2 cellular contexts compared by ENCODE assay signal in the genomic region with DNA sequence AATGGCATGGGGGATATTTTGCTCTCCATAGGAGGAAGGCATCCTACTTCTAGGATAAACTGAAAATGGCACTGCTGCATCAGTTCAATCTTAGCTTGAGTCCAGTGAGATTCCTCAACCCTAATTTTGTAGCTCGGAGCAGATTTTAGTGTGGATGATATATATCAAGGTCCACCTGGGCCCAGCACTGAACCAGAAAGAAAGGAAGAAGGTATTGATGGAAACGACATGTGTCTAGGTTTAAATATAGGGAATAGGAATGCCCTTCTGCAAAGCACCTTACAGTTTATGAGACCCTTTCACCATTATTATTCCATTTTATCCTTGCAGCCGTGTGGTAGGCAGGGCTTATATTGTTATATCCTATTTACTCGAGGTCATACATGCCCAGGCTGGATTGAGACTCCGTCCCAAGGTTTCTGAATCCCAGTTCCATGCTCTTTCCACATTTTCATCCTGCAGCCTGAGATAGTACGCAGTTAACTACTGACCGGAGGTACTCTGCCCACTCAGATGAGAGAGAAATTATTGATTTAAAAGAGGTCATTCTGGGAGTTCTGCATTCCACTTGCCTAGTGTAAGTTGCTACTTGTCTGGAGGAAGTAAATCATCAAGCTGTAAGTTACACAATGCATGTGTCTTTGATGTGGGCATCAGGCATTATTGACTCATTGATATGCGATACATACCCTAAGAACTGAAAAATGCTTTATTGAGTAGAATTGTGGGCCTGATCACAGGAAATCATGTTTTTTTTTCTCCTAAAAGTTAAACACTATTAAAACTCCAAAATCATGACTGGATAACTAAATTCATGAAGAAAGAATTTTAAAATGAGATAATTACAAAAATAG.
TF ChIP-seq lines count a peak whose summit lies in the region.

No MANE protein-coding gene starts in this region.

TF ChIP-seq in A549, 52 proteins besides CTCF, POLR2A, EP300 and RAD21 (continued from another document):
- TF ChIP-seq MAX (IDR thresholded peaks at IDR 0.05), result 0 out of 2 replicates have a peak, but pooled peaks have one; percentile 31
- TF ChIP-seq KDM1A (IDR thresholded peaks at IDR 0.05; ENCODE audit: low read depth), result no peak
- peak; percentile 69 for TF ChIP-seq FOSL2 (IDR thresholded peaks at IDR 0.05)
- peak; percentile 82 for TF ChIP-seq FOSL2 (CRISPR knock-in tag; IDR thresholded peaks at IDR 0.05)
- no peak for TF ChIP-seq HEYL (CRISPR knock-in tag; IDR thresholded peaks at IDR 0.05)
- TF ChIP-seq, protein P1, sequence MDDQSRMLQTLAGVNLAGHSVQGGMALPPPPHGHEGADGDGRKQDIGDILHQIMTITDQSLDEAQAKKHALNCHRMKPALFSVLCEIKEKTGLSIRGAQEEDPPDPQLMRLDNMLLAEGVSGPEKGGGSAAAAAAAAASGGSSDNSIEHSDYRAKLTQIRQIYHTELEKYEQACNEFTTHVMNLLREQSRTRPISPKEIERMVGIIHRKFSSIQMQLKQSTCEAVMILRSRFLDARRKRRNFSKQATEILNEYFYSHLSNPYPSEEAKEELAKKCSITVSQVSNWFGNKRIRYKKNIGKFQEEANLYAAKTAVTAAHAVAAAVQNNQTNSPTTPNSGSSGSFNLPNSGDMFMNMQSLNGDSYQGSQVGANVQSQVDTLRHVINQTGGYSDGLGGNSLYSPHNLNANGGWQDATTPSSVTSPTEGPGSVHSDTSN (IDR thresholded peaks at IDR 0.05), result no peak
- no peak for TF ChIP-seq ZSCAN20 (CRISPR knock-in tag; IDR thresholded peaks at IDR 0.05)
- no peak for TF ChIP-seq CHD2 (IDR thresholded peaks at IDR 0.05; ENCODE audit: low read length, partially characterized antibody)
- peak; percentile 82 to 85 for TF ChIP-seq CEBPB (IDR thresholded peaks at IDR 0.05)
- TF ChIP-seq, protein P2, sequence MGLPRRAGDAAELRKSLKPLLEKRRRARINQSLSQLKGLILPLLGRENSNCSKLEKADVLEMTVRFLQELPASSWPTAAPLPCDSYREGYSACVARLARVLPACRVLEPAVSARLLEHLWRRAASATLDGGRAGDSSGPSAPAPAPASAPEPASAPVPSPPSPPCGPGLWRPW (IDR thresholded peaks at IDR 0.05), result peak; percentile 62; the same call in 1 of the 2 replicates
- TF ChIP-seq RARB (CRISPR knock-in tag; IDR thresholded peaks at IDR 0.05), result no peak
- no peak for TF ChIP-seq NFE2L2 (conservative IDR thresholded peaks at IDR 0.05; ENCODE audit: low read length)
- TF ChIP-seq TFCP2L1 (CRISPR knock-in tag; IDR thresholded peaks at IDR 0.05), result no peak
- peak; percentile 37 for TF ChIP-seq SMC3 (IDR thresholded peaks at IDR 0.05)
- TF ChIP-seq MAZ (IDR thresholded peaks at IDR 0.05; ENCODE audit: borderline replicate concordance, low read depth, low read length), result no peak
- TF ChIP-seq JUN (IDR thresholded peaks at IDR 0.05), result peak; percentile 75; a peak in 3 of 5 replicates
- no peak for TF ChIP-seq MYC (IDR thresholded peaks at IDR 0.05; ENCODE audit: borderline replicate concordance, low read length)
- peak; percentile 82 for TF ChIP-seq GATA3 (IDR thresholded peaks at IDR 0.05; ENCODE audit: borderline replicate concordance)
- TF ChIP-seq ZC3H11A (IDR thresholded peaks at IDR 0.05), result no peak
- TF ChIP-seq, protein P3, sequence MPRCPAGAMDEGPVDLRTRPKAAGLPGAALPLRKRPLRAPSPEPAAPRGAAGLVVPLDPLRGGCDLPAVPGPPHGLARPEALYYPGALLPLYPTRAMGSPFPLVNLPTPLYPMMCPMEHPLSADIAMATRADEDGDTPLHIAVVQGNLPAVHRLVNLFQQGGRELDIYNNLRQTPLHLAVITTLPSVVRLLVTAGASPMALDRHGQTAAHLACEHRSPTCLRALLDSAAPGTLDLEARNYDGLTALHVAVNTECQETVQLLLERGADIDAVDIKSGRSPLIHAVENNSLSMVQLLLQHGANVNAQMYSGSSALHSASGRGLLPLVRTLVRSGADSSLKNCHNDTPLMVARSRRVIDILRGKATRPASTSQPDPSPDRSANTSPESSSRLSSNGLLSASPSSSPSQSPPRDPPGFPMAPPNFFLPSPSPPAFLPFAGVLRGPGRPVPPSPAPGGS (IDR thresholded peaks at IDR 0.05), result peak; percentile 78; the same call in 1 of the 3 replicates

TF ChIP-seq in WTC11, 78 proteins besides CTCF, POLR2A, EP300 and RAD21 (continued from another document):
- TF ChIP-seq, protein P4, sequence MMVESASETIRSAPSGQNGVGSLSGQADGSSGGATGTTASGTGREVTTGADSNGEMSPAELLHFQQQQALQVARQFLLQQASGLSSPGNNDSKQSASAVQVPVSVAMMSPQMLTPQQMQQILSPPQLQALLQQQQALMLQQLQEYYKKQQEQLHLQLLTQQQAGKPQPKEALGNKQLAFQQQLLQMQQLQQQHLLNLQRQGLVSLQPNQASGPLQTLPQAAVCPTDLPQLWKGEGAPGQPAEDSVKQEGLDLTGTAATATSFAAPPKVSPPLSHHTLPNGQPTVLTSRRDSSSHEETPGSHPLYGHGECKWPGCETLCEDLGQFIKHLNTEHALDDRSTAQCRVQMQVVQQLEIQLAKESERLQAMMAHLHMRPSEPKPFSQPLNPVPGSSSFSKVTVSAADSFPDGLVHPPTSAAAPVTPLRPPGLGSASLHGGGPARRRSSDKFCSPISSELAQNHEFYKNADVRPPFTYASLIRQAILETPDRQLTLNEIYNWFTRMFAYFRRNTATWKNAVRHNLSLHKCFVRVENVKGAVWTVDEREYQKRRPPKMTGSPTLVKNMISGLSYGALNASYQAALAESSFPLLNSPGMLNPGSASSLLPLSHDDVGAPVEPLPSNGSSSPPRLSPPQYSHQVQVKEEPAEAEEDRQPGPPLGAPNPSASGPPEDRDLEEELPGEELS (CRISPR knock-in tag; IDR thresholded peaks at IDR 0.05), result no peak
- TF ChIP-seq SP1 (CRISPR knock-in tag; conservative IDR thresholded peaks at IDR 0.05), result no peak
- TF ChIP-seq GABPB1 (CRISPR knock-in tag; IDR thresholded peaks at IDR 0.05), result peak; percentile 90
- TF ChIP-seq AFF4 (CRISPR knock-in tag; IDR thresholded peaks at IDR 0.05; ENCODE audit: borderline replicate concordance), result no peak
- TF ChIP-seq FOXK1 (CRISPR knock-in tag; IDR thresholded peaks at IDR 0.05), result no peak
